1 cellular context compared by ENCODE assay signal in the genomic region with DNA sequence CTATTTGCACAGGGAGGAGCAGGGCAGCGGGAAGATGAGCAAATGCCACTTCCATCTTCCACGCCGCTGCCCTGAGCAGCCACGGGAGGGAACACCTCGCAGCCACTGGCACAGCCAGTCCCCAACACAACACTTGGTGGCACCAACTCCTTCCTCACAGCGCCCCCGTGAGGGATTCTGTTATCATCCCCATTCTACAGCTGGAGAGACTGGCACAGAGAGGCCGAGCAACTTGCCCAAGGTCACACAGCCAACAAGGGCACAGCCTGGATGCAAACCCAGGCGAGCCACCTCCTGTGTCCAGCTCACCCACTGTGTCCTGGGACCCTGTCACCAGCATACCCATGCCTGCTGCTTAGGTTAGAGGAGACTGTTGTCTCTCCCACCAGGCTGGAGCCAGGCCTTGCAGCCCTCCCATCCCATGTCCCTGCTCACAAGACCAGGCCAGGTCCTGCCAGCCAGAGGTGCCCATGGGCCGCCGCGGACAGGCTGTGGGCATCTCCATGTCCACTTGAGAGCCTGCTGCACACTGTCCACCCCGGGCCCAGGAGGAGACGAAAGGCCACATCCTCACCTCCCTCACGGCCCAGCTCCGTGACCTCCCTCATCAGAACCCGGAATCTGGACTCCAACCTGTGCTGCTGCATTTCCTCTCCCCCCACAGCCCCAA.
TF ChIP-seq lines count a peak whose summit lies in the region.

No MANE protein-coding gene starts in this region.

TF ChIP-seq in GM23338, 12 proteins besides CTCF, POLR2A, EP300 and RAD21 (continued from another document):
- no peak for TF ChIP-seq POLR2AphosphoS5 (IDR thresholded peaks at IDR 0.05; ENCODE audit: low read depth)
- TF ChIP-seq, protein P1, sequence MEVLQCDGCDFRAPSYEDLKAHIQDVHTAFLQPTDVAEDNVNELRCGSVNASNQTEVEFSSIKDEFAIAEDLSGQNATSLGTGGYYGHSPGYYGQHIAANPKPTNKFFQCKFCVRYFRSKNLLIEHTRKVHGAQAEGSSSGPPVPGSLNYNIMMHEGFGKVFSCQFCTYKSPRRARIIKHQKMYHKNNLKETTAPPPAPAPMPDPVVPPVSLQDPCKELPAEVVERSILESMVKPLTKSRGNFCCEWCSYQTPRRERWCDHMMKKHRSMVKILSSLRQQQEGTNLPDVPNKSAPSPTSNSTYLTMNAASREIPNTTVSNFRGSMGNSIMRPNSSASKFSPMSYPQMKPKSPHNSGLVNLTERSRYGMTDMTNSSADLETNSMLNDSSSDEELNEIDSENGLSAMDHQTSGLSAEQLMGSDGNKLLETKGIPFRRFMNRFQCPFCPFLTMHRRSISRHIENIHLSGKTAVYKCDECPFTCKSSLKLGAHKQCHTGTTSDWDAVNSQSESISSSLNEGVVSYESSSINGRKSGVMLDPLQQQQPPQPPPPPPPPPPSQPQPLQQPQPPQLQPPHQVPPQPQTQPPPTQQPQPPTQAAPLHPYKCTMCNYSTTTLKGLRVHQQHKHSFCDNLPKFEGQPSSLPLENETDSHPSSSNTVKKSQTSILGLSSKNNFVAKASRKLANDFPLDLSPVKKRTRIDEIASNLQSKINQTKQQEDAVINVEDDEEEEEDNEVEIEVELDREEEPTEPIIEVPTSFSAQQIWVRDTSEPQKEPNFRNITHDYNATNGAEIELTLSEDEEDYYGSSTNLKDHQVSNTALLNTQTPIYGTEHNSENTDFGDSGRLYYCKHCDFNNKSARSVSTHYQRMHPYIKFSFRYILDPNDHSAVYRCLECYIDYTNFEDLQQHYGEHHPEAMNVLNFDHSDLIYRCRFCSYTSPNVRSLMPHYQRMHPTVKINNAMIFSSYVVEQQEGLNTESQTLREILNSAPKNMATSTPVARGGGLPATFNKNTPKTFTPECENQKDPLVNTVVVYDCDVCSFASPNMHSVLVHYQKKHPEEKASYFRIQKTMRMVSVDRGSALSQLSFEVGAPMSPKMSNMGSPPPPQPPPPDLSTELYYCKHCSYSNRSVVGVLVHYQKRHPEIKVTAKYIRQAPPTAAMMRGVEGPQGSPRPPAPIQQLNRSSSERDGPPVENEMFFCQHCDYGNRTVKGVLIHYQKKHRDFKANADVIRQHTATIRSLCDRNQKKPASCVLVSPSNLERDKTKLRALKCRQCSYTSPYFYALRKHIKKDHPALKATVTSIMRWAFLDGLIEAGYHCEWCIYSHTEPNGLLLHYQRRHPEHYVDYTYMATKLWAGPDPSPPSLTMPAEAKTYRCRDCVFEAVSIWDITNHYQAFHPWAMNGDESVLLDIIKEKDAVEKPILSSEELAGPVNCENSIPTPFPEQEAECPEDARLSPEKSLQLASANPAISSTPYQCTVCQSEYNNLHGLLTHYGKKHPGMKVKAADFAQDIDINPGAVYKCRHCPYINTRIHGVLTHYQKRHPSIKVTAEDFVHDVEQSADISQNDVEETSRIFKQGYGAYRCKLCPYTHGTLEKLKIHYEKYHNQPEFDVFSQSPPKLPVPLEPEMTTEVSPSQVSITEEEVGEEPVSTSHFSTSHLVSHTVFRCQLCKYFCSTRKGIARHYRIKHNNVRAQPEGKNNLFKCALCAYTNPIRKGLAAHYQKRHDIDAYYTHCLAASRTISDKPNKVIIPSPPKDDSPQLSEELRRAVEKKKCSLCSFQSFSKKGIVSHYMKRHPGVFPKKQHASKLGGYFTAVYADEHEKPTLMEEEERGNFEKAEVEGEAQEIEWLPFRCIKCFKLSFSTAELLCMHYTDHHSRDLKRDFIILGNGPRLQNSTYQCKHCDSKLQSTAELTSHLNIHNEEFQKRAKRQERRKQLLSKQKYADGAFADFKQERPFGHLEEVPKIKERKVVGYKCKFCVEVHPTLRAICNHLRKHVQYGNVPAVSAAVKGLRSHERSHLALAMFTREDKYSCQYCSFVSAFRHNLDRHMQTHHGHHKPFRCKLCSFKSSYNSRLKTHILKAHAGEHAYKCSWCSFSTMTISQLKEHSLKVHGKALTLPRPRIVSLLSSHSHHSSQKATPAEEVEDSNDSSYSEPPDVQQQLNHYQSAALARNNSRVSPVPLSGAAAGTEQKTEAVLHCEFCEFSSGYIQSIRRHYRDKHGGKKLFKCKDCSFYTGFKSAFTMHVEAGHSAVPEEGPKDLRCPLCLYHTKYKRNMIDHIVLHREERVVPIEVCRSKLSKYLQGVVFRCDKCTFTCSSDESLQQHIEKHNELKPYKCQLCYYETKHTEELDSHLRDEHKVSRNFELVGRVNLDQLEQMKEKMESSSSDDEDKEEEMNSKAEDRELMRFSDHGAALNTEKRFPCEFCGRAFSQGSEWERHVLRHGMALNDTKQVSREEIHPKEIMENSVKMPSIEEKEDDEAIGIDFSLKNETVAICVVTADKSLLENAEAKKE (CRISPR knock-in tag; IDR thresholded peaks at IDR 0.05), result no peak
TF ChIP-seq in GM23338: peak in this region for 0.
